ENCODE assay signal across 8 cellular contexts in the genomic region with DNA sequence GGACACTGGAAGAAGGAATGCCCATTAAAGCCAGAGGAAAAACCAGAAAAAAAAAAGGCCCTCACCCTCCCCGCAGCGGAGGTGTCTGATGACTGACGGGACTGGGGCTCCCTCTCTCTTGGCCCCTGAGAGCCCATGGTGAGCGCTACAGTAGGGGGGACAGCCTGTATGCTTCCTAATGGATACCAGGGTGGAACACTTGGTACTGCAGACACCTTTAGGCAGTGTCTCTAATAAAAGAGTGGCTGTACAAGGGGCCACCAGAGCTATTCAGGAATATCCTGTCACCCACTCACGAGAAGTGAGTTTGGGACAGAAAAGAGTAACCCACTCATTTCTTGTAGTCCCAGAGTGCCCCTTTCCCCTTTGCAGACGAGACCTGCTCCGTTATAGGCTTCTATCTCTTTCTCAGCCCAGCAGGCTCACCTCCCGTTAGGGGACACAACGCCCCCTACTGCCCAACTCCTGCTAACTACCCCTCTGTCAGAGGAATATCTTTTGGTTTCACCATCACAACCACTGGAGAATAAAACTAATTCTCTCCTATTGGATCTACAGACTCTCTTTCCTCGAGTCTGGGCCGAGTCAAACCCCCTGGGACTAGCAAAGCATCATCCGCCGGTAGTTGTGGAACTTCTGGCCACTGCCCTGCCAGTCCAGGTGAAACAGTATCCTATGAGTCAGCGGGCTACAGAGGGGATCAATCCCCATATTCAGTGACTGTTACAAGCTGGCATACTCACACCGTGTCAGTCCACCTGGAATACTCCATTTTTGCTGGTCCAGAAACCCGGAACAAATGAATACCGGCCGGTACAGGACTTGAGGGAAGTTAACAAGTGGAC. TPM values are rescaled to one million over a fixed set of nuclear protein-coding genes. Genes with fewer than 3 reads are reported as not detected.
DNase-seq lines count a peak whose midpoint lies in the region; ATAC-seq and TF ChIP-seq lines count a peak whose summit lies in the region.

No MANE protein-coding gene starts in this region.

- H3K27ac Mint-ChIP-seq in CD4-positive, alpha-beta T cell, result no peak overlapping the region

- no peak overlapping the region for H3K27ac ChIP-seq in CD4-positive, alpha-beta T cell (ENCODE audit: low read depth, low read length)
- H3K27ac ChIP-seq in uterus, result peak overlapping the region; percentile 45 to 71

- no peaks in the 10 kb centered on the region for H3K9me3 ChIP-seq in CD4-positive, alpha-beta T cell (ENCODE audit: control insufficient read depth, low read length)
- no peaks in the 10 kb centered on the region for H3K9me3 ChIP-seq in uterus

- no peaks in the 10 kb centered on the region for H3K27me3 Mint-ChIP-seq in CD4-positive, alpha-beta T cell

- peaks cover 6% of the 10 kb centered on the region for H3K4me1 Mint-ChIP-seq in CD4-positive, alpha-beta T cell (ENCODE audit: low read depth)

- CTCF ChIA-PET in CD4-positive, alpha-beta T cell (lab: Charles Lee), result no interaction called here

- DNase-seq in CD4-positive, alpha-beta T cell, result peak; percentile 58 to 73 (median 62)
- DNase-seq in GM19240 (ENCODE audit: insufficient read length, low spot score) (peak; percentile 45), OCI-M1 (lab: John Stamatoyannopoulos, UW) (peak; percentile 90), activated T-cell treated with anti-CD3 and anti-CD28 coated beads for 48 hours (ENCODE audit: low read depth) (peak; percentile 67), foreskin fibroblast (peak; percentile 12 to 53), posterior cingulate gyrus (peak in 6 of 10 donors; percentile 34 to 90 (median 49)), uterus (peak; percentile 39 to 46)

- TF ChIP-seq POLR2A in uterus (IDR thresholded peaks at IDR 0.05), result no peak

- TF ChIP-seq CTCF in CD4-positive, alpha-beta T cell (IDR thresholded peaks at IDR 0.05), result peak; percentile 61
- TF ChIP-seq CTCF in foreskin fibroblast (IDR thresholded peaks at IDR 0.05; ENCODE audit: low read depth, low read length) (peak; percentile 55), uterus (IDR thresholded peaks at IDR 0.05) (peak; percentile 37 to 62 (median 44))

- no peaks in the 10 kb centered on the region for H3K27me3 ChIP-seq in CD4-positive, alpha-beta T cell (ENCODE audit: control insufficient read depth, insufficient read depth, low read length)
- H3K27me3 ChIP-seq in uterus, result no peaks in the 10 kb centered on the region

- H3K4me3 Mint-ChIP-seq in CD4-positive, alpha-beta T cell, result no peak overlapping the region

- intact Hi-C loops in CD4-positive, alpha-beta T cell (cut with DNase I, micrococcal nuclease), result loop anchor here (1.0 to 5.0 kb wide), 3 partner anchors 64 to 566 kb away; a partner anchor contains a TSS
- intact Hi-C loops in posterior cingulate gyrus (cut with DNase I), result no loop called here
- intact Hi-C loops in uterus (cut with DNase I; ENCODE audit: low total_unique reads), result no loop called here

- H3K4me1 ChIP-seq in uterus, result no peaks in the 10 kb centered on the region

- no peaks in the 10 kb centered on the region for H3K36me3 ChIP-seq in uterus

- H3K9me3 Mint-ChIP-seq in CD4-positive, alpha-beta T cell, result no peaks in the 10 kb centered on the region

- POLR2A ChIA-PET in CD4-positive, alpha-beta T cell (lab: Charles Lee), result no interaction called here

- ATAC-seq in CD4-positive, alpha-beta T cell (ENCODE audit: poor library complexity), result peak; percentile 94
- ATAC-seq in HG03342 (IDR thresholded peaks at IDR 0.05; ENCODE audit: unreplicated experiment), result peak; percentile 91

- H3K4me3 ChIP-seq in foreskin fibroblast (ENCODE audit: low read depth in 1 of 2, low read length in 2 of 2), result no peak overlapping the region
- H3K4me3 ChIP-seq in uterus, result no peak overlapping the region

- H3K36me3 Mint-ChIP-seq in CD4-positive, alpha-beta T cell (ENCODE audit: low read depth), result no peaks in the 10 kb centered on the region

RNA-seq across cellular contexts. Expression of a gene that starts 40.8 kb away (rescaled TPM):
- 10 to 100 TPM; 73.5 to 76.6 TPM for total RNA-seq in CD4-positive, alpha-beta T cell
- 10 to 100 TPM; 16.1 to 42.0 (median 25.7) TPM for total RNA-seq in uterus

RNA-seq across cellular contexts. Expression of a gene that starts 50.3 kb away (rescaled TPM):
- 1,000 to 10,000 TPM; 1,722 to 1,769 TPM for total RNA-seq in CD4-positive, alpha-beta T cell
- total RNA-seq in uterus, result 1,000 to 10,000 TPM; 1,386 to 3,757 (median 1,892) TPM

Comparison
In these comparisons a context has a peak if more than half of its experiments do, and no peak if none do; other contexts are left out.
1. DNase-seq: peak in every context shown above with its lines; median percentile 90 in OCI-M1; 67 in activated T-cell treated with anti-CD3 and anti-CD28 coated beads for 48 hours; 62 in CD4-positive, alpha-beta T cell; 49 in posterior cingulate gyrus; 45 in GM19240; 42 in uterus; 32 in foreskin fibroblast.
2. intact Hi-C loops: an anchor here in CD4-positive, alpha-beta T cell (1.0 to 5.0 kb wide); none called in posterior cingulate gyrus and uterus.